9 cellular contexts compared by ENCODE assay signal in the genomic region with DNA sequence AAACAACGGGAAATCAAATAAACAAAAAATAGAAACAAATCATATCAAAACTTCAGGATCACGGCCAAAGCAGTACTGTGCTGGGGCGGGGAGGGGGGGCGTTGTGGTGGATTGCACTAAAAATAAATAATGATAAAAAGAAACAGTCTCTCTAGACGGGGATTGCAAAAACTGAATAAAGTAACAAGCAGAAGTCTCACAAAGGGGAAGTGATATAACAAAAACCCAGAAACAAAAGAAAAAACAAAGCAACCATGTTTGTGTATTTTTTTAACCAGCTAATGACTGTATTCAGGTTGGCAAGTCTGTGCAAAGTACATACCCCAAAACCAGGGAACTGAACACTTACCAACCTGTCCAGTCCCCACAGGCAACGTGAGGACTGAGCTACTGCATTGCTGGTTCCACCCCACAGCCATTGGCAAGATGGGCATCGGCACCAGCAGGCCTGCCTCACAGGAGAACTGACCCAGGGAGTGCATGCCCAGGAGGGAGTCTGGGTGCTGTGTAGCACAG. TPM values are rescaled to one million over a fixed set of nuclear protein-coding genes. Genes with fewer than 3 reads are reported as not detected.
DNase-seq lines count a peak whose midpoint lies in the region; ATAC-seq, FAIRE-seq and TF ChIP-seq lines count a peak whose summit lies in the region.
"Had no signal": no experiment of that assay in that cellular context is flagged by ENCODE, and none has a peak within 500 bp of the region (broad histone marks: within the 10 kb centered on the region; RNA-seq: fewer than 3 reads in every experiment).

No MANE protein-coding gene starts in this region.

- peak in 1 of 2 experiments; percentile 18 for DNase-seq in HL-60 (ENCODE audit: low read depth in 1 of 2, low spot score in 1 of 2)
- DNase-seq in activated CD8-positive, alpha-beta T cell treated with anti-CD3 and anti-CD28 coated beads, Interleukin-2, amount 10 ng/mL, durations not matched to agents 7 days and 5 days, result no peak
- peak; percentile 45 for DNase-seq in islet precursor cell
- DNase-seq in D721Med (ENCODE audit: insufficient read length, low spot score), result no peak
- DNase-seq in mesenteric fat pad (ENCODE audit: low spot score), result no peak
- DNase-seq in SHP77 (lab: John Stamatoyannopoulos, UW), result no peak
- DNase-seq: gastrocnemius medialis had no signal

- no peaks in the 10 kb centered on the region for H3K9me3 Mint-ChIP-seq in activated CD8-positive, alpha-beta T cell treated with anti-CD3 and anti-CD28 coated beads, Interleukin-2, amount 10 ng/mL, durations not matched to agents 7 days and 5 days (ENCODE audit: insufficient read depth)

- TF ChIP-seq CTCF in HL-60 (IDR thresholded peaks at IDR 0.05; ENCODE audit: insufficient read depth, low read length) (no peak), D721Med (IDR thresholded peaks at IDR 0.05; ENCODE audit: insufficient read depth, missing control alignments) (no peak)

- H3K36me3 Mint-ChIP-seq in activated CD8-positive, alpha-beta T cell treated with anti-CD3 and anti-CD28 coated beads, Interleukin-2, amount 10 ng/mL, durations not matched to agents 7 days and 5 days (ENCODE audit: low read depth), result no peaks in the 10 kb centered on the region

- CTCF ChIA-PET in activated CD8-positive, alpha-beta T cell treated with anti-CD3 and anti-CD28 coated beads, Interleukin-2, amount 10 ng/mL, durations not matched to agents 7 days and 5 days (lab: Charles Lee), result interaction anchor here (1.0 kb wide), 1 partner anchor 24 kb away, joined by 3 read pairs; a partner anchor contains a TSS

- no peaks in the 10 kb centered on the region for H3K27me3 Mint-ChIP-seq in activated CD8-positive, alpha-beta T cell treated with anti-CD3 and anti-CD28 coated beads, Interleukin-2, amount 10 ng/mL, durations not matched to agents 7 days and 5 days (ENCODE audit: low read depth)

- H3K4me3 Mint-ChIP-seq in activated CD8-positive, alpha-beta T cell treated with anti-CD3 and anti-CD28 coated beads, Interleukin-2, amount 10 ng/mL, durations not matched to agents 7 days and 5 days, result no peak overlapping the region

- peak overlapping the region; percentile 77 for H3K27ac ChIP-seq in HL-60 (replicated peaks)
- no peak overlapping the region for H3K27ac ChIP-seq in stomach smooth muscle (ENCODE audit: low read length)

- H3K36me3 ChIP-seq in stomach smooth muscle (ENCODE audit: control insufficient read depth in 2 of 2, insufficient read depth in 2 of 2, low read length in 2 of 2), result no peaks in the 10 kb centered on the region
- H3K36me3 ChIP-seq: gastrocnemius medialis had no signal

- no peak for ATAC-seq in activated CD8-positive, alpha-beta T cell treated with anti-CD3 and anti-CD28 coated beads, Interleukin-2, amount 10 ng/mL, durations not matched to agents 7 days and 5 days
- ATAC-seq in HG02798 (IDR thresholded peaks at IDR 0.05; ENCODE audit: poor library complexity, unreplicated experiment), result no peak
- ATAC-seq: gastrocnemius medialis had no signal

- H3K4me1 Mint-ChIP-seq in activated CD8-positive, alpha-beta T cell treated with anti-CD3 and anti-CD28 coated beads, Interleukin-2, amount 10 ng/mL, durations not matched to agents 7 days and 5 days (ENCODE audit: low read depth), result peaks cover 42% of the 10 kb centered on the region

- POLR2A ChIA-PET in activated CD8-positive, alpha-beta T cell treated with anti-CD3 and anti-CD28 coated beads, Interleukin-2, amount 10 ng/mL, durations not matched to agents 7 days and 5 days (lab: Charles Lee), result no interaction called here

- no peaks in the 10 kb centered on the region for H3K9me3 ChIP-seq in stomach smooth muscle (ENCODE audit: control insufficient read depth in 2 of 2, low read length in 2 of 2)
- H3K9me3 ChIP-seq: gastrocnemius medialis had no signal

- peak overlapping the region; percentile 12 for H3K27ac Mint-ChIP-seq in activated CD8-positive, alpha-beta T cell treated with anti-CD3 and anti-CD28 coated beads, Interleukin-2, amount 10 ng/mL, durations not matched to agents 7 days and 5 days

- peaks cover 41% of the 10 kb centered on the region for H3K4me1 ChIP-seq in stomach smooth muscle (ENCODE audit: control insufficient read depth, insufficient read depth, low read length)

- no peak overlapping the region; the same call in 1 of the 2 replicates for H3K4me3 ChIP-seq in HL-60 (replicated peaks; ENCODE audit: insufficient read depth, low read length)
- H3K4me3 ChIP-seq in stomach smooth muscle (ENCODE audit: low read length in 2 of 2), result peak overlapping the region; percentile 41 to 49

- H3K9ac ChIP-seq in stomach smooth muscle (ENCODE audit: low read length in 2 of 2), result peak overlapping the region in 1 of 2 donors; percentile 36

- no peak for FAIRE-seq in D721Med (lab: Jason Lieb, UNC)

- H3K27me3 ChIP-seq in HL-60 (ENCODE audit: insufficient read depth, poor library complexity, severe bottlenecking) (no peaks in the 10 kb centered on the region), stomach smooth muscle (ENCODE audit: control insufficient read depth in 1 of 2, insufficient read depth in 2 of 2, low read length in 2 of 2) (no peaks in the 10 kb centered on the region)
- H3K27me3 ChIP-seq: gastrocnemius medialis had no signal

RNA-seq across cellular contexts. Expression of a gene that starts 24.1 kb away (rescaled TPM):
- 10 to 100 TPM; 31.9 to 32.5 TPM for total RNA-seq in activated CD8-positive, alpha-beta T cell treated with anti-CD3 and anti-CD28 coated beads, Interleukin-2, amount 10 ng/mL, durations not matched to agents 7 days and 5 days
- 34.8 TPM for total RNA-seq in mesenteric fat pad
